11 cellular contexts compared by ENCODE assay signal in the genomic region with DNA sequence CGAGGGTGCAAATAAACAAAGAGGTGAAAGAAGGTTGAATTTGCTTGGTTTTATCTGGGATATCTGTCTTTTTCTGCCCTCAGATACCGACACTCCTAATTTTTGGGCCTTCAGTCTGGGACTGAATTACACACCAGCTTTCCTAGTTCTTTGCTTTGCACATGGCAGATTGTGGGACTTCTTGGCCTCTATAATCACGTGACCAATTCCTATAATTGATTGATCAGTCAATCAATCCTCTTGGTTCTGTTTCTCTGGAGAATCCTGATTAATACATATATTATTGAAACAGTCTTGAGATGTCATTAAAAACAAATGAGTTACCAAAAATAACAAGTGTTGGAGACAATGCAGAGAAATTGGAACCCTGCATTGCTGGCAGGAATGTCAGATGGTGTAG.
"Had no signal": no experiment of that assay in that cellular context is flagged by ENCODE, and none has a peak within 500 bp of the region (broad histone marks: within the 10 kb centered on the region; RNA-seq: fewer than 3 reads in every experiment).

No MANE protein-coding gene starts in this region.

- H3K4me3 Mint-ChIP-seq: GM23338, H9, HFFc6 had no signal

- H3K36me3 ChIP-seq: HAP-1 had no signal

- DNase-seq: GM23248, GOT3, H7, H9, HCEC 1CT, HFFc6 had no signal

- ATAC-seq: GM23338, HCT116 had no signal

- FAIRE-seq: H1, H54 had no signal

- H3K9ac ChIP-seq: GM23248 had no signal

- H3K27ac ChIP-seq: GM23248 had no signal

- H3K4me3 ChIP-seq: GM23248, GM23338, HAP-1 had no signal

- H3K4me1 Mint-ChIP-seq: GM23338 had no signal

- H3K4me1 ChIP-seq: HAP-1 had no signal

- H3K9me3 Mint-ChIP-seq: HFFc6 had no signal

- H3K27ac Mint-ChIP-seq: GM23338, H9, HFFc6 had no signal

- H2AFZ ChIP-seq: GM23248, GM23338 had no signal

- H3K4me2 ChIP-seq: GM23338 had no signal

- H3K9me3 ChIP-seq: HAP-1 had no signal
